In genomic region chr6:133834472-133835170, GRCh38 we compare ENCODE assay signal across 1 cellular context.
A peak's percentile ranks its signal among the peaks of the same experiment; 100 is the strongest.
TF ChIP-seq lines count a peak whose summit lies in the region.

No MANE protein-coding gene starts in this region.

TF ChIP-seq in HepG2, 621 proteins besides CTCF, POLR2A, EP300 and RAD21 (continued from another document):
- TF ChIP-seq MAFK (conservative IDR thresholded peaks at IDR 0.05 in 1 of 2, IDR thresholded peaks at IDR 0.05 in 1 of 2; ENCODE audit: low read length in 2 of 2), result peak; percentile 92 to 96
- TF ChIP-seq MAFF (IDR thresholded peaks at IDR 0.05; ENCODE audit: low read depth, low read length), result peak; percentile 91
